8 cellular contexts compared by ENCODE assay signal in the genomic region with DNA sequence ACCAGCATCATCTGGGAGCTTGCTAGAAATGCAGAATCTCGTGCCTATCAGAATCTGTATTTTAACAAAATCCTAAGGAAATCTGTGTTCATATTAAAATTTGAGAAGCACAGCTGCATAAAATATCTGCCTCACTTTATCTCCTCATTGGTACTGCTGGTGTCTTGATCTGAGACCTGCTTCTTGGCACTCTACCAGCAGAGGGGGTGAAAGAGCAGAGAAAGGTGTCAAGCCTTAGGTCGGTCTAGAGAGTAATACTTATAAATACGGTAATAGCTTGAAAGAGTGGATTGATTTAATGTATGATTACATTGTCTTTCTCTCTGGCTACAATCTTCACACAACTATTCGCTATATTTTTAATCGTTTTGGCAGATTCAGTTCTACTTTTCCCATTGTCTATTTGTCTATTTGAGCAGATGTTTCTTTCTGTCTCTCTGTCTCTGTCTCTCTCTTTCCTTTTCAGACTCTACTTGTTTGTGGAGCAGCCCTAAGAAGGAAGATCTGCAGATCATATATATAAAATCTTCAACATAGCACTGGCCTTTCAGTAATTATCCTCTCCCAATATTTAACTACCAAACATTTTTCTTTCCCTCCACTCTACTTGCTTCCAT. TPM values are rescaled to one million over a fixed set of nuclear protein-coding genes. Genes with fewer than 3 reads are reported as not detected.
DNase-seq lines count a peak whose midpoint lies in the region; ATAC-seq, FAIRE-seq and TF ChIP-seq lines count a peak whose summit lies in the region.

No MANE protein-coding gene starts in this region.

- no peaks in the 10 kb centered on the region for H3K9me3 ChIP-seq in pancreas

- H3K36me3 ChIP-seq in pancreas: no peaks in the 10 kb centered on the region

- no peaks in the 10 kb centered on the region for H3K27me3 ChIP-seq in pancreas

- no peak overlapping the region for H3K4me3 ChIP-seq in epithelial cell of esophagus (ENCODE audit: low read length)
- no peak overlapping the region for H3K4me3 ChIP-seq in pancreas

- 1 to 2% methylated on average over 5 of the region's 5 CpGs for WGBS in pancreas, 2 donors

- TF ChIP-seq CTCF in epithelial cell of esophagus (IDR thresholded peaks at IDR 0.05; ENCODE audit: insufficient read depth, low read depth, low read length, missing control alignments) (peak; percentile 95), pancreas (IDR thresholded peaks at IDR 0.05) (peak in 2 of 4 donors; percentile 31 to 33)

- FAIRE-seq in pancreas (lab: Jason Lieb, UNC): no peak

- in situ Hi-C loops in Caki2 (cut with HindIII; ENCODE audit: low pct_unique_long_range_greater_than_20kb, low sequenced_read_pairs): no loop called here

- H3K4me1 ChIP-seq in pancreas: no peaks in the 10 kb centered on the region

- no peak overlapping the region for H3K27ac ChIP-seq in pancreas

- peak; percentile 32 for DNase-seq in Caki2 (ENCODE audit: low read depth)
- peak; percentile 36 for DNase-seq in NCI-H82 treated with DMSO at 0.1 percent for 48 hours (lab: John Stamatoyannopoulos, UW; ENCODE audit: unreplicated experiment)
- peak; percentile 64 to 74 for DNase-seq in activated CD4-positive, alpha-beta T cell treated with anti-CD3 and anti-CD28 coated beads, Interleukin-2, amount 50 U/mL, for 48 hours
- DNase-seq in epithelial cell of esophagus (ENCODE audit: low read depth): peak; percentile 77
- peak in 4 of 6 donors; percentile 12 to 48 (median 30) for DNase-seq in pancreas
- no peak for DNase-seq in inferior parietal cortex (ENCODE audit: extremely low spot score)

- ATAC-seq in GM19452 (IDR thresholded peaks at IDR 0.05; ENCODE audit: unreplicated experiment) (peak; percentile 98), HG03457 (IDR thresholded peaks at IDR 0.05; ENCODE audit: unreplicated experiment) (peak; percentile 95), pancreas (peak; percentile 61 to 89 (median 77))

- intact Hi-C loops in pancreas (cut with DNase I): no loop called here

RNA-seq across cellular contexts. Expression of a gene that starts 1.7 kb away (rescaled TPM):
- not detected in 2 replicates for total RNA-seq in Caki2 (2014; rRNA removed; shearing (Covaris generic); ENCODE audit: low replicate concordance)
- 1,000 to 10,000 TPM in 1 of 6 donors, 100 to 1,000 TPM in 4, 10 to 100 TPM in 1; 92.8 to 1,775 (median 244) TPM for total RNA-seq in pancreas
- polyA plus RNA-seq in pancreas: 1,000 to 10,000 TPM; 1,874 to 9,451 TPM

Comparison
In these comparisons a context has a peak if more than half of its experiments do, and no peak if none do; other contexts are left out.
1. RNA of a gene that starts 1.7 kb away (total RNA-seq): 92.8 to 1,775 TPM in pancreas; not detected in Caki2; every median in the first group is over 10 times any median in the second.
2. Peak in every context shown above with its lines, with median percentiles within 50 percentile points of each other: ATAC-seq.